25 cellular contexts compared by ENCODE assay signal in genomic region chr3:56870436-56870835, GRCh38.
DNase-seq lines count a peak whose midpoint lies in the region; ATAC-seq and TF ChIP-seq lines count a peak whose summit lies in the region.
"Had no signal": no experiment of that assay in that cellular context is flagged by ENCODE, and none has a peak within 500 bp of the region (broad histone marks: within the 10 kb centered on the region; RNA-seq: fewer than 3 reads in every experiment).

No MANE protein-coding gene starts in this region.

- no peaks in the 10 kb centered on the region for H3K9me3 ChIP-seq in T-helper 17 cell (ENCODE audit: control insufficient read depth, low read length, poor library complexity, severe bottlenecking)
- H3K9me3 ChIP-seq: BE2C, spleen, tibial nerve had no signal

- intact Hi-C loops in activated CD8-positive, alpha-beta T cell treated with anti-CD3 and anti-CD28 coated beads for 36 hours (cut with micrococcal nuclease): no loop called here

- peaks cover 7% of the 10 kb centered on the region for H3K36me3 Mint-ChIP-seq in activated CD8-positive, alpha-beta T cell treated with anti-CD3 and anti-CD28 coated beads for 36 hours (ENCODE audit: low read depth)
- peaks cover 7% of the 10 kb centered on the region for H3K36me3 Mint-ChIP-seq in activated CD8-positive, alpha-beta T cell treated with anti-CD3 and anti-CD28 coated beads, Interleukin-2, amount 10 ng/mL, durations not matched to agents 7 days and 5 days (ENCODE audit: low read depth)
- H3K36me3 Mint-ChIP-seq in T-helper 17 cell (ENCODE audit: low read depth): no peaks in the 10 kb centered on the region
- H3K36me3 Mint-ChIP-seq: naive B cell had no signal

- ATAC-seq in activated CD8-positive, alpha-beta T cell treated with anti-CD3 and anti-CD28 coated beads for 36 hours: peak; percentile 23
- ATAC-seq in activated CD8-positive, alpha-beta T cell treated with anti-CD3 and anti-CD28 coated beads, Interleukin-2, amount 10 ng/mL, durations not matched to agents 7 days and 5 days: no peak
- no peak for ATAC-seq in T-helper 17 cell
- ATAC-seq: esophagus mucosa, T-cell had no signal

- CTCF ChIA-PET in activated CD8-positive, alpha-beta T cell treated with anti-CD3 and anti-CD28 coated beads for 36 hours (lab: Charles Lee): interaction anchor here (0.8 to 1.8 kb wide), 2 partner anchors 70 to 118 kb away, joined by 3 to 4 read pairs; no protein-coding TSS in a partner anchor
- CTCF ChIA-PET in activated CD8-positive, alpha-beta T cell treated with anti-CD3 and anti-CD28 coated beads, Interleukin-2, amount 10 ng/mL, durations not matched to agents 7 days and 5 days (lab: Charles Lee): interaction anchor here (1.5 to 1.6 kb wide), 2 partner anchors 10 to 13 kb away, joined by 3 to 6 read pairs; no protein-coding TSS in a partner anchor

- no peak for TF ChIP-seq POLR2A in erythroblast (IDR thresholded peaks at IDR 0.05; ENCODE audit: low read length)

- POLR2A ChIA-PET in activated CD8-positive, alpha-beta T cell treated with anti-CD3 and anti-CD28 coated beads for 36 hours (lab: Charles Lee): no interaction called here
- POLR2A ChIA-PET in activated CD8-positive, alpha-beta T cell treated with anti-CD3 and anti-CD28 coated beads, Interleukin-2, amount 10 ng/mL, durations not matched to agents 7 days and 5 days (lab: Charles Lee): no interaction called here

- no peak for TF ChIP-seq CTCF in activated CD8-positive, alpha-beta T cell treated with anti-CD3 and anti-CD28 coated beads for 36 hours (IDR thresholded peaks at IDR 0.05)

- H3K27me3 Mint-ChIP-seq in activated CD8-positive, alpha-beta T cell treated with anti-CD3 and anti-CD28 coated beads for 36 hours: no peaks in the 10 kb centered on the region
- no peaks in the 10 kb centered on the region for H3K27me3 Mint-ChIP-seq in activated CD8-positive, alpha-beta T cell treated with anti-CD3 and anti-CD28 coated beads, Interleukin-2, amount 10 ng/mL, durations not matched to agents 7 days and 5 days (ENCODE audit: low read depth)
- H3K27me3 Mint-ChIP-seq in T-helper 17 cell: no peaks in the 10 kb centered on the region
- H3K27me3 Mint-ChIP-seq: naive B cell, T-cell had no signal

- H3K27ac Mint-ChIP-seq in activated CD8-positive, alpha-beta T cell treated with anti-CD3 and anti-CD28 coated beads for 36 hours: peak overlapping the region; percentile 4
- H3K27ac Mint-ChIP-seq in activated CD8-positive, alpha-beta T cell treated with anti-CD3 and anti-CD28 coated beads, Interleukin-2, amount 10 ng/mL, durations not matched to agents 7 days and 5 days: no peak overlapping the region
- H3K27ac Mint-ChIP-seq in T-helper 17 cell: peak overlapping the region; percentile 32
- H3K27ac Mint-ChIP-seq: naive B cell, T-cell had no signal

- H3K4me1 Mint-ChIP-seq in activated CD8-positive, alpha-beta T cell treated with anti-CD3 and anti-CD28 coated beads for 36 hours (ENCODE audit: low read depth): peaks cover 70% of the 10 kb centered on the region
- peaks cover 30% of the 10 kb centered on the region for H3K4me1 Mint-ChIP-seq in activated CD8-positive, alpha-beta T cell treated with anti-CD3 and anti-CD28 coated beads, Interleukin-2, amount 10 ng/mL, durations not matched to agents 7 days and 5 days (ENCODE audit: low read depth)
- peaks cover 26% of the 10 kb centered on the region for H3K4me1 Mint-ChIP-seq in T-helper 17 cell
- H3K4me1 Mint-ChIP-seq: naive B cell had no signal

- no peak for DNase-seq in activated CD8-positive, alpha-beta T cell treated with anti-CD3 and anti-CD28 coated beads for 36 hours
- DNase-seq in activated CD8-positive, alpha-beta T cell treated with anti-CD3 and anti-CD28 coated beads, Interleukin-2, amount 10 ng/mL, durations not matched to agents 7 days and 5 days: no peak
- DNase-seq in EL (peak; percentile 12), T-helper 17 cell (no peak), fibroblast of peridontal ligament (ENCODE audit: extremely low read depth) (peak; percentile 2), erythroblast (lab: John Stamatoyannopoulos, UW) (no peak), NCI-H510A treated with DMSO at 0.1 percent for 48 hours (lab: John Stamatoyannopoulos, UW) (no peak), SHP77 treated with DMSO at 0.1 percent for 48 hours (lab: John Stamatoyannopoulos, UW) (no peak)
- DNase-seq: activated CD4-positive, alpha-beta T cell treated with anti-CD3 and anti-CD28 coated beads for 1 hour; activated naive CD4-positive, alpha-beta T cell; BE2C; COR-L47; DMS79 treated with DMSO at 0.1 percent for 48 hours; effector memory CD4-positive, alpha-beta T cell; Karpas-422; mesendoderm; naive B cell; NCI-H1694 treated with DMSO at 0.1 percent for 48 hours; Right ventricle myocardium superior; spleen; stimulated activated CD4-positive, alpha-beta T cell treated with anti-CD3 and anti-CD28 coated beads, Interleukin-4, amount 100 ng/mL, for 1 hour; stimulated activated naive CD4-positive, alpha-beta T cell treated with Interleukin-2 at 50 U/mL for 16 hours; T-cell had no signal

- H3K4me3 Mint-ChIP-seq in activated CD8-positive, alpha-beta T cell treated with anti-CD3 and anti-CD28 coated beads for 36 hours: no peak overlapping the region
- no peak overlapping the region for H3K4me3 Mint-ChIP-seq in activated CD8-positive, alpha-beta T cell treated with anti-CD3 and anti-CD28 coated beads, Interleukin-2, amount 10 ng/mL, durations not matched to agents 7 days and 5 days
- no peak overlapping the region for H3K4me3 Mint-ChIP-seq in T-helper 17 cell
- H3K4me3 Mint-ChIP-seq: naive B cell, T-cell had no signal

- peaks cover 2% of the 10 kb centered on the region for H3K9me3 Mint-ChIP-seq in activated CD8-positive, alpha-beta T cell treated with anti-CD3 and anti-CD28 coated beads for 36 hours
- H3K9me3 Mint-ChIP-seq in activated CD8-positive, alpha-beta T cell treated with anti-CD3 and anti-CD28 coated beads, Interleukin-2, amount 10 ng/mL, durations not matched to agents 7 days and 5 days (ENCODE audit: insufficient read depth): no peaks in the 10 kb centered on the region
- H3K9me3 Mint-ChIP-seq: T-cell had no signal

Comparison
In these comparisons a context has a peak if more than half of its experiments do, and no peak if none do; other contexts are left out.
1. DNase-seq: peak in EL (single experiment) and fibroblast of peridontal ligament (single experiment); none in activated CD8-positive, alpha-beta T cell treated with anti-CD3 and anti-CD28 coated beads for 36 hours (single experiment), activated CD8-positive, alpha-beta T cell treated with anti-CD3 and anti-CD28 coated beads, Interleukin-2, amount 10 ng/mL, durations not matched to agents 7 days and 5 days (single experiment), T-helper 17 cell (0 of 3), erythroblast (0 of 2), NCI-H510A treated with DMSO at 0.1 percent for 48 hours (single experiment) and SHP77 treated with DMSO at 0.1 percent for 48 hours (single experiment).